In the genomic region with DNA sequence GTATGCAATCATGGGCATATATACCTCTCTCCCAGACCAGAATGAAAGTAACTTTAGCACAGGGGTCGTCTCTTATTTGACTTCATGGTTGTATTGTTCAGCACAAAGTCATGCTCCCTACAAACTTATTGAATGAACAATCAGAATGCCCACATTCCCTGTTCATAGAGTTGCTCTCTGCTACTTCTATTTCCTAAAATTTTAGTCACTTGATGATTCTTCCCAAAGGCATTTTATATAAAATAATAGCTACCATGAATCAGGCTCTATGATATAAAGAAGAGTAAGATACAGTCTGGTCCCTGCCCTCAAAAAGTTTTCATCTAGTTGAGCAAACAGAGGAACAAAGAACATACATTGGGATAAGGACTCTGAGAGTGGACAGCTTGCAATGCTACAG, we compare ENCODE assay signal across 17 cellular contexts.
DNase-seq lines count a peak whose midpoint lies in the region; ATAC-seq and TF ChIP-seq lines count a peak whose summit lies in the region.
"Had no signal": no experiment of that assay in that cellular context is flagged by ENCODE, and none has a peak within 500 bp of the region (broad histone marks: within the 10 kb centered on the region; RNA-seq: fewer than 3 reads in every experiment).

No MANE protein-coding gene starts in this region.

- H3K9me3 ChIP-seq in GM23248 (ENCODE audit: low read depth) (no peaks in the 10 kb centered on the region), Loucy (ENCODE audit: insufficient read depth, low read depth, low read length) (no peaks in the 10 kb centered on the region), BE2C (no peaks in the 10 kb centered on the region)

- no peak overlapping the region for H2AFZ ChIP-seq in GM23248
- peak overlapping the region; percentile 38 for H2AFZ ChIP-seq in Loucy (ENCODE audit: low read length)

- in situ Hi-C loops in GM23248 (cut with MboI), result no loop called here

- no peak for ATAC-seq in sciatic nerve
- ATAC-seq in Right ventricle myocardium inferior, result no peak

- H3K4me1 ChIP-seq in GM23248 (ENCODE audit: insufficient read depth) (peaks cover 32% of the 10 kb centered on the region), Loucy (ENCODE audit: insufficient read depth, low read length, poor library complexity, severe bottlenecking) (peaks cover 29% of the 10 kb centered on the region), BE2C (no peaks in the 10 kb centered on the region)

- peak; percentile 15 for DNase-seq in GM23248
- DNase-seq in epithelial cell of prostate (ENCODE audit: low read depth, low spot score), result no peak
- DNase-seq in sciatic nerve (ENCODE audit: low spot score), result no peak
- DNase-seq in activated T-cell treated with anti-CD3 and anti-CD28 coated beads, Interleukin-2, amount 50 U/mL, for 48 hours, result no peak
- no peak for DNase-seq in Right ventricle myocardium inferior (ENCODE audit: missing footprints)
- no peak for DNase-seq in BE2C
- DNase-seq: C1 segment of cervical spinal cord; CD8-positive, alpha-beta memory T cell; Karpas-422; MM.1S; NCI-H1048; NCI-H1417 treated with DMSO at 0.1 percent for 48 hours; NCI-H187; NCI-H446 treated with DMSO at 0.1 percent for 48 hours; NCI-H526 treated with DMSO at 0.1 percent for 48 hours; SHP77 had no signal

- no peak overlapping the region for H3K4me2 ChIP-seq in GM23248 (ENCODE audit: unreplicated experiment)
- H3K4me2 ChIP-seq in Loucy (ENCODE audit: low read depth, low read length, poor library complexity, severe bottlenecking), result peak overlapping the region; percentile 42

- no peak overlapping the region for H3K27ac ChIP-seq in GM23248
- H3K27ac ChIP-seq in epithelial cell of prostate, result peak overlapping the region; percentile 71

- H3K9me2 ChIP-seq in GM23248 (ENCODE audit: insufficient read depth) (no peaks in the 10 kb centered on the region), Loucy (replicated peaks; ENCODE audit: low read depth, low read length) (no peaks in the 10 kb centered on the region)

- H3K36me3 ChIP-seq in GM23248 (ENCODE audit: low read depth) (no peaks in the 10 kb centered on the region), Loucy (ENCODE audit: insufficient read depth, low read length) (no peaks in the 10 kb centered on the region), BE2C (no peaks in the 10 kb centered on the region)

- H4K20me1 ChIP-seq in GM23248 (ENCODE audit: insufficient read depth) (no peaks in the 10 kb centered on the region), Loucy (ENCODE audit: insufficient read depth, low read length, poor library complexity, severe bottlenecking) (no peaks in the 10 kb centered on the region)

- H3K4me3 ChIP-seq in GM23248 (no peak overlapping the region), Loucy (ENCODE audit: low read length, poor library complexity, severe bottlenecking) (no peak overlapping the region), BE2C (ENCODE audit: low read depth, low read length) (no peak overlapping the region)

- TF ChIP-seq CTCF in Loucy (conservative IDR thresholded peaks at IDR 0.05; ENCODE audit: low read length) (no peak), BE2C (IDR thresholded peaks at IDR 0.05; ENCODE audit: low read depth, low read length) (no peak)

- H3K27me3 ChIP-seq in GM23248 (replicated peaks; ENCODE audit: insufficient read depth), result no peaks in the 10 kb centered on the region
- H3K27me3 ChIP-seq in Loucy (ENCODE audit: insufficient read depth, low read length, poor library complexity, severe bottlenecking), result no peaks in the 10 kb centered on the region
- no peaks in the 10 kb centered on the region for H3K27me3 ChIP-seq in BE2C

- peaks cover 3% of the 10 kb centered on the region; the same call in 1 of the 2 replicates for H3F3A ChIP-seq in GM23248 (ENCODE audit: insufficient read depth)
- no peaks in the 10 kb centered on the region for H3F3A ChIP-seq in Loucy (ENCODE audit: low read depth)

- H3K79me2 ChIP-seq in GM23248 (ENCODE audit: insufficient read depth), result no peaks in the 10 kb centered on the region
- no peaks in the 10 kb centered on the region for H3K79me2 ChIP-seq in Loucy (ENCODE audit: insufficient read depth, low read length)

- H3K9ac ChIP-seq in GM23248 (no peak overlapping the region), Loucy (ENCODE audit: low read depth, low read length, poor library complexity, severe bottlenecking) (no peak overlapping the region)

- intact Hi-C loops in sciatic nerve (cut with DNase I), result no loop called here
- intact Hi-C loops in Right ventricle myocardium inferior (cut with DNase I), result no loop called here

- 33 to 39% methylated on average over 1 of the region's 1 CpG for WGBS in GM23248 (ENCODE audit: low coverage in 1 of 2, low lambda C conversion rate in 2 of 2, missing lambda C conversion rate in 2 of 2), 2 experiments
